ENCODE assay signal across 36 cellular contexts in genomic region chr6:111072801-111073360, GRCh38.
"Had no signal": no experiment of that assay in that cellular context is flagged by ENCODE, and none has a peak within 500 bp of the region (broad histone marks: within the 10 kb centered on the region; RNA-seq: fewer than 3 reads in every experiment).

No MANE protein-coding gene starts in this region.

- H3K9me3 ChIP-seq: adrenal gland, body of pancreas, breast epithelium had no signal

- H3K4me1 ChIP-seq: adrenal gland, breast epithelium had no signal

- H3K27ac ChIP-seq: adrenal gland, body of pancreas, brain microvascular endothelial cell, breast epithelium, WERI-Rb-1 had no signal

- H3K36me3 ChIP-seq: adrenal gland, brain microvascular endothelial cell, breast epithelium, WERI-Rb-1 had no signal

- H3K4me1 Mint-ChIP-seq: activated CD4-positive, alpha-beta memory T cell treated with anti-CD3 and anti-CD28 coated beads, Interleukin-2, amount 10 ng/mL, durations not matched to agents 7 days and 5 days; activated CD4-positive, alpha-beta T cell treated with anti-CD3 and anti-CD28 coated beads for 36 hours; activated CD4-positive, alpha-beta T cell treated with anti-CD3 and anti-CD28 coated beads, Interleukin-2, amount 10 ng/mL, durations not matched to agents 7 days and 5 days; activated CD8-positive, alpha-beta memory T cell treated with anti-CD3 and anti-CD28 coated beads, Interleukin-2, amount 10 ng/mL, durations not matched to agents 7 days and 5 days had no signal

- H3K9me3 Mint-ChIP-seq: activated CD4-positive, alpha-beta memory T cell treated with anti-CD3 and anti-CD28 coated beads, Interleukin-2, amount 10 ng/mL, durations not matched to agents 7 days and 5 days; activated CD4-positive, alpha-beta T cell treated with anti-CD3 and anti-CD28 coated beads, Interleukin-2, amount 10 ng/mL, durations not matched to agents 7 days and 5 days; activated naive CD4-positive, alpha-beta T cell treated with anti-CD3 and anti-CD28 coated beads for 36 hours; activated naive CD4-positive, alpha-beta T cell treated with anti-CD3 and anti-CD28 coated beads, Interleukin-2, amount 50 U/mL, for 72 hours; activated naive CD8-positive, alpha-beta T cell treated with anti-CD3 and anti-CD28 coated beads for 36 hours; activated T-cell treated with anti-CD3 and anti-CD28 coated beads, Interleukin-2, amount 50 U/mL, for 24 hours; T-helper 1 cell treated with Interleukin-12 subunit alpha and Interleukin-12 subunit beta and Interleukin-4 antibody, amounts not matched to agents 30 μg/mL and 1 μg/mL, for 36 hours; T-helper 2 cell treated with Interferon-gamma antibody and Interleukin-4, amounts not matched to agents 5 μg/mL and 100 μg/mL, for 36 hours; WTC11 had no signal

- H3K27me3 Mint-ChIP-seq: activated naive CD8-positive, alpha-beta T cell treated with anti-CD3 and anti-CD28 coated beads for 36 hours had no signal

- H3K4me3 Mint-ChIP-seq: activated CD4-positive, alpha-beta memory T cell treated with anti-CD3 and anti-CD28 coated beads, Interleukin-2, amount 10 ng/mL, durations not matched to agents 7 days and 5 days; activated CD4-positive, alpha-beta T cell treated with anti-CD3 and anti-CD28 coated beads for 36 hours; activated CD4-positive, alpha-beta T cell treated with anti-CD3 and anti-CD28 coated beads, Interleukin-2, amount 10 ng/mL, durations not matched to agents 7 days and 5 days; activated CD8-positive, alpha-beta memory T cell treated with anti-CD3 and anti-CD28 coated beads, Interleukin-2, amount 10 ng/mL, durations not matched to agents 7 days and 5 days; activated CD8-positive, alpha-beta T cell treated with anti-CD3 and anti-CD28 coated beads, Interleukin-2, amount 10 ng/mL, durations not matched to agents 7 days and 5 days; activated naive CD4-positive, alpha-beta T cell treated with anti-CD3 and anti-CD28 coated beads for 36 hours; activated naive CD8-positive, alpha-beta T cell treated with anti-CD3 and anti-CD28 coated beads for 36 hours; activated T-cell treated with anti-CD3 and anti-CD28 coated beads, Interleukin-2, amount 50 U/mL, for 24 hours; T-helper 1 cell treated with Interleukin-12 subunit alpha and Interleukin-12 subunit beta and Interleukin-4 antibody, amounts not matched to agents 30 μg/mL and 1 μg/mL, for 36 hours; T-helper 2 cell treated with Interferon-gamma antibody and Interleukin-4, amounts not matched to agents 5 μg/mL and 100 μg/mL, for 36 hours; WTC11 had no signal

- H3K36me3 Mint-ChIP-seq: activated CD8-positive, alpha-beta memory T cell treated with anti-CD3 and anti-CD28 coated beads, Interleukin-2, amount 10 ng/mL, durations not matched to agents 7 days and 5 days; activated naive CD4-positive, alpha-beta T cell treated with anti-CD3 and anti-CD28 coated beads, Interleukin-2, amount 50 U/mL, for 72 hours; activated naive CD8-positive, alpha-beta T cell treated with anti-CD3 and anti-CD28 coated beads for 36 hours; WTC11 had no signal

- FAIRE-seq: astrocyte, TTC549 had no signal

- ATAC-seq: activated CD4-positive, alpha-beta T cell treated with anti-CD3 and anti-CD28 coated beads for 36 hours; activated CD4-positive, CD25-positive, alpha-beta regulatory T cell treated with anti-CD3 and anti-CD28 coated beads, Interleukin-2, amount 50 U/mL, for 24 hours; activated CD8-positive, alpha-beta memory T cell treated with anti-CD3 and anti-CD28 coated beads, Interleukin-2, amount 10 ng/mL, durations not matched to agents 7 days and 5 days; activated CD8-positive, alpha-beta T cell treated with anti-CD3 and anti-CD28 coated beads, Interleukin-2, amount 10 ng/mL, durations not matched to agents 7 days and 5 days; activated naive CD4-positive, alpha-beta T cell treated with anti-CD3 and anti-CD28 coated beads, Interleukin-2, amount 50 U/mL, for 72 hours; body of pancreas; WTC11 had no signal

- H3K27me3 ChIP-seq: adrenal gland, body of pancreas had no signal

- H3K27ac Mint-ChIP-seq: activated CD4-positive, alpha-beta memory T cell treated with anti-CD3 and anti-CD28 coated beads, Interleukin-2, amount 10 ng/mL, durations not matched to agents 7 days and 5 days; activated CD4-positive, alpha-beta T cell treated with anti-CD3 and anti-CD28 coated beads for 36 hours; activated CD4-positive, alpha-beta T cell treated with anti-CD3 and anti-CD28 coated beads, Interleukin-2, amount 10 ng/mL, durations not matched to agents 7 days and 5 days; activated CD8-positive, alpha-beta memory T cell treated with anti-CD3 and anti-CD28 coated beads, Interleukin-2, amount 10 ng/mL, durations not matched to agents 7 days and 5 days; activated CD8-positive, alpha-beta T cell treated with anti-CD3 and anti-CD28 coated beads, Interleukin-2, amount 10 ng/mL, durations not matched to agents 7 days and 5 days; activated naive CD4-positive, alpha-beta T cell treated with anti-CD3 and anti-CD28 coated beads for 36 hours; activated naive CD4-positive, alpha-beta T cell treated with anti-CD3 and anti-CD28 coated beads, Interleukin-2, amount 50 U/mL, for 72 hours; activated naive CD8-positive, alpha-beta T cell treated with anti-CD3 and anti-CD28 coated beads for 36 hours; activated T-cell treated with anti-CD3 and anti-CD28 coated beads, Interleukin-2, amount 50 U/mL, for 24 hours; T-helper 1 cell treated with Interleukin-12 subunit alpha and Interleukin-12 subunit beta and Interleukin-4 antibody, amounts not matched to agents 30 μg/mL and 1 μg/mL, for 36 hours; T-helper 2 cell treated with Interferon-gamma antibody and Interleukin-4, amounts not matched to agents 5 μg/mL and 100 μg/mL, for 36 hours; WTC11 had no signal

- H3K4me3 ChIP-seq: adrenal gland, body of pancreas, breast epithelium had no signal

- DNase-seq: activated CD4-positive, alpha-beta memory T cell treated with anti-CD3 and anti-CD28 coated beads, Interleukin-2, amount 10 ng/mL, durations not matched to agents 7 days and 5 days; activated CD4-positive, alpha-beta T cell treated with anti-CD3 and anti-CD28 coated beads for 1 hour; activated CD4-positive, alpha-beta T cell treated with anti-CD3 and anti-CD28 coated beads for 36 hours; activated CD4-positive, alpha-beta T cell treated with anti-CD3 and anti-CD28 coated beads for 48 hours; activated CD4-positive, alpha-beta T cell treated with anti-CD3 and anti-CD28 coated beads, Interleukin-2, amount 10 ng/mL, durations not matched to agents 7 days and 5 days; activated CD4-positive, alpha-beta T cell treated with anti-CD3 and anti-CD28 coated beads, Interleukin-2, amount 50 U/mL, for 48 hours; activated CD4-positive, CD25-positive, alpha-beta regulatory T cell; activated CD8-positive, alpha-beta memory T cell treated with anti-CD3 and anti-CD28 coated beads for 24 hours; activated CD8-positive, alpha-beta memory T cell treated with anti-CD3 and anti-CD28 coated beads, Interleukin-2, amount 10 ng/mL, durations not matched to agents 7 days and 5 days; activated CD8-positive, alpha-beta memory T cell treated with anti-CD3 and anti-CD28 coated beads, Interleukin-2, amount 50 U/mL, for 48 hours; activated CD8-positive, alpha-beta T cell treated with anti-CD3 and anti-CD28 coated beads, Interleukin-2, amount 10 ng/mL, durations not matched to agents 7 days and 5 days; activated effector memory CD4-positive, alpha-beta T cell treated with anti-CD3 and anti-CD28 coated beads, Interleukin-2, amount 50 U/mL, for 16 hours; activated gamma-delta T cell treated with Interleukin-2 at 50 U/mL for 16 hours; activated naive CD4-positive, alpha-beta T cell; activated naive CD4-positive, alpha-beta T cell treated with anti-CD3 and anti-CD28 coated beads for 36 hours; activated naive CD4-positive, alpha-beta T cell treated with anti-CD3 and anti-CD28 coated beads, Interleukin-2, amount 50 U/mL, for 16 hours; activated naive CD8-positive, alpha-beta T cell treated with anti-CD3 and anti-CD28 coated beads for 36 hours; activated T-cell treated with anti-CD3 and anti-CD28 coated beads, Interleukin-2, amount 50 U/mL, for 24 hours; activated T-cell treated with anti-CD3 and anti-CD28 coated beads, Interleukin-2, amount 50 U/mL, for 48 hours; adrenal gland; amniotic stem cell; aorta; body of pancreas; brain microvascular endothelial cell; central memory CD4-positive, alpha-beta T cell; T-helper 2 cell; T-helper 9 cell; WERI-Rb-1 had no signal
